Comparison of ENCODE assay signal across 16 cellular contexts in genomic region chr20:49948809-49949507, GRCh38. TPM values are rescaled to one million over a fixed set of nuclear protein-coding genes. Genes with fewer than 3 reads are reported as not detected.
DNase-seq lines count a peak whose midpoint lies in the region; ATAC-seq and TF ChIP-seq lines count a peak whose summit lies in the region.
"Had no signal": no experiment of that assay in that cellular context is flagged by ENCODE, and none has a peak within 500 bp of the region (broad histone marks: within the 10 kb centered on the region; RNA-seq: fewer than 3 reads in every experiment).

No MANE protein-coding gene starts in this region.

- H3K4me3 ChIP-seq in AG04449 (ENCODE audit: low read depth, low read length) (no peak overlapping the region), PC-9 (no peak overlapping the region)
- H3K4me3 ChIP-seq: GM12878, HAP-1, K562 had no signal

- H3K27me3 Mint-ChIP-seq in activated T-helper 17 cell treated with anti-CD3 and anti-CD28 coated beads, Interleukin-2, amount 50 U/mL, for 72 hours = no peaks in the 10 kb centered on the region
- H3K27me3 Mint-ChIP-seq: naive B cell had no signal

- no peaks in the 10 kb centered on the region for H3K9me3 ChIP-seq in PC-9 (ENCODE audit: insufficient read depth, low read depth)
- H3K9me3 ChIP-seq: HAP-1 had no signal

- H3F3A ChIP-seq in PC-9 (ENCODE audit: insufficient read depth, low read depth) = peaks cover 71% of the 10 kb centered on the region

- H3K4me1 ChIP-seq in PC-9 (replicated peaks; ENCODE audit: insufficient read depth) = no peaks in the 10 kb centered on the region
- H3K4me1 ChIP-seq: HAP-1 had no signal

- no peak overlapping the region for H3K4me2 ChIP-seq in PC-9

- intact Hi-C loops in PC-9 (cut with micrococcal nuclease; ENCODE audit: unreplicated experiment) = no loop called here

- DNase-seq in AG04449 (ENCODE audit: low read depth, low spot score) = peak; percentile 79
- peak; percentile 94 for DNase-seq in HCEC 1CT
- peak; percentile 93 for DNase-seq in hepatic stellate cell (ENCODE audit: low spot score)
- no peak for DNase-seq in DMS114 treated with DMSO at 0.1 percent for 48 hours (lab: John Stamatoyannopoulos, UW; ENCODE audit: unreplicated experiment)
- DNase-seq in PC-9 = no peak
- DNase-seq in GM20000 (ENCODE audit: low spot score) = no peak
- no peak for DNase-seq in stimulated activated naive CD4-positive, alpha-beta T cell treated with Interleukin-2 at 50 U/mL for 16 hours (lab: John Stamatoyannopoulos, UW)
- DNase-seq: Calu3, naive B cell, NCI-H2081, small intestine had no signal

- H3K9me3 Mint-ChIP-seq in activated T-helper 17 cell treated with anti-CD3 and anti-CD28 coated beads, Interleukin-2, amount 50 U/mL, for 72 hours = no peaks in the 10 kb centered on the region
- H3K9me3 Mint-ChIP-seq: naive B cell; T-helper 2 cell treated with Interferon-gamma antibody and Interleukin-4, amounts not matched to agents 5 μg/mL and 100 μg/mL, for 36 hours had no signal

- H3K4me3 Mint-ChIP-seq in activated T-helper 17 cell treated with anti-CD3 and anti-CD28 coated beads, Interleukin-2, amount 50 U/mL, for 72 hours = no peak overlapping the region
- H3K4me3 Mint-ChIP-seq: T-helper 2 cell treated with Interferon-gamma antibody and Interleukin-4, amounts not matched to agents 5 μg/mL and 100 μg/mL, for 36 hours had no signal

- H3K9me2 ChIP-seq in PC-9 (ENCODE audit: insufficient read depth) = no peaks in the 10 kb centered on the region

- no peak overlapping the region for H3K27ac ChIP-seq in PC-9

- no TSS peak for BruUV-seq in PC-9 (replicated peaks; lab: Mats Ljungman, UMichigan)

- CTCF ChIA-PET in AG04449 (lab: Yijun Ruan, JAX) = interaction anchor here (1.1 to 1.6 kb wide), 4 partner anchors 17 to 123 kb away, joined by 3 to 6 read pairs (median 4); no protein-coding TSS in a partner anchor
- CTCF ChIA-PET in PC-9 (lab: Charles Lee) = interaction anchor here (0.7 kb wide), 1 partner anchor 104 kb away, joined by 3 read pairs; no protein-coding TSS in a partner anchor

- H3K36me3 Mint-ChIP-seq in activated T-helper 17 cell treated with anti-CD3 and anti-CD28 coated beads, Interleukin-2, amount 50 U/mL, for 72 hours (ENCODE audit: low read depth) = peaks cover 95% of the 10 kb centered on the region

- no peaks in the 10 kb centered on the region for H3K27me3 ChIP-seq in PC-9 (ENCODE audit: insufficient read depth, low read depth)

- peaks cover 21% of the 10 kb centered on the region for H3K4me1 Mint-ChIP-seq in activated T-helper 17 cell treated with anti-CD3 and anti-CD28 coated beads, Interleukin-2, amount 50 U/mL, for 72 hours

- H4K20me1 ChIP-seq in PC-9 (ENCODE audit: insufficient read depth) = peaks cover 61% of the 10 kb centered on the region

- peaks cover 69% of the 10 kb centered on the region for H3K36me3 ChIP-seq in PC-9 (ENCODE audit: low read depth)

- TF ChIP-seq CTCF in AG04449 (IDR thresholded peaks at IDR 0.05; ENCODE audit: insufficient read depth, low read length, missing control alignments) = no peak
- no peak for TF ChIP-seq CTCF in PC-9 (conservative IDR thresholded peaks at IDR 0.05)
- no peak for TF ChIP-seq CTCF in GM20000 (IDR thresholded peaks at IDR 0.05; ENCODE audit: extremely low read depth, missing control alignments)

- POLR2A ChIA-PET in AG04449 (lab: Yijun Ruan, JAX) (interaction anchor here (1.3 kb wide), 1 partner anchor 12 kb away, joined by 5 read pairs; the partner anchor contains the start of gene RNF114), PC-9 (lab: Charles Lee; ENCODE audit: unreplicated experiment) (no interaction called here)

- ATAC-seq in activated T-helper 17 cell treated with anti-CD3 and anti-CD28 coated beads, Interleukin-2, amount 50 U/mL, for 72 hours (replicated peaks) = no peak
- ATAC-seq: GM12878, K562 had no signal

- peaks cover 37% of the 10 kb centered on the region for H3K79me2 ChIP-seq in PC-9 (ENCODE audit: low read depth)

- peak overlapping the region; percentile 19 for H3K27ac Mint-ChIP-seq in activated T-helper 17 cell treated with anti-CD3 and anti-CD28 coated beads, Interleukin-2, amount 50 U/mL, for 72 hours
- H3K27ac Mint-ChIP-seq: T-helper 2 cell treated with Interferon-gamma antibody and Interleukin-4, amounts not matched to agents 5 μg/mL and 100 μg/mL, for 36 hours had no signal

- no peak overlapping the region for H2AFZ ChIP-seq in PC-9

RNA-seq across cellular contexts. Expression of gene RNF114, which starts 12.8 kb away (rescaled TPM):
- total RNA-seq in activated T-helper 17 cell treated with anti-CD3 and anti-CD28 coated beads, Interleukin-2, amount 50 U/mL, for 72 hours = 10 to 100 TPM; 59.8 to 65.0 TPM
- total RNA-seq in PC-9 (2021) = 92.5 and 125 TPM in 2 replicates

RNA-seq across cellular contexts. Expression of gene SPATA2, which starts 33.6 kb away (rescaled TPM):
- 10 to 100 TPM in 1 of 2 donors, 1 to 10 TPM in 1; 5.5 to 10.3 TPM for total RNA-seq in activated T-helper 17 cell treated with anti-CD3 and anti-CD28 coated beads, Interleukin-2, amount 50 U/mL, for 72 hours
- 7.3 and 10.9 TPM in 2 replicates for total RNA-seq in PC-9 (2021)

RNA-seq across cellular contexts. Expression of gene SNAI1, which starts 33.8 kb away (rescaled TPM):
- under 1 TPM in 1 of 2 donors, not detected in 1; 0.34 TPM for total RNA-seq in activated T-helper 17 cell treated with anti-CD3 and anti-CD28 coated beads, Interleukin-2, amount 50 U/mL, for 72 hours
- 2.2 and 3.6 TPM in 2 replicates for total RNA-seq in PC-9 (2021)

Comparison
In these comparisons a context has a peak if more than half of its experiments do, and no peak if none do; other contexts are left out.
1. DNase-seq: peak in AG04449 (single experiment), HCEC 1CT (single experiment) and hepatic stellate cell (single experiment); none in DMS114 treated with DMSO at 0.1 percent for 48 hours (single experiment), PC-9 (0 of 2), GM20000 (single experiment) and stimulated activated naive CD4-positive, alpha-beta T cell treated with Interleukin-2 at 50 U/mL for 16 hours (single experiment).